In genomic region chr17:18981642-18982424, GRCh38 we compare ENCODE assay signal across 9 cellular contexts. TPM values are rescaled to one million over a fixed set of nuclear protein-coding genes. Genes with fewer than 3 reads are reported as not detected.
DNase-seq lines count a peak whose midpoint lies in the region; TF ChIP-seq lines count a peak whose summit lies in the region.
"Had no signal": no experiment of that assay in that cellular context is flagged by ENCODE, and none has a peak within 500 bp of the region (broad histone marks: within the 10 kb centered on the region; RNA-seq: fewer than 3 reads in every experiment).

No MANE protein-coding gene starts in this region.

- H3K79me1 ChIP-seq in mesenchymal stem cell (replicated peaks; ENCODE audit: low read length, poor library complexity, severe bottlenecking): peaks cover 21% of the 10 kb centered on the region

- POLR2A ChIA-PET in HEK293T (lab: Yijun Ruan, JAX): interaction anchor here (2.0 kb wide), 1 partner anchor 12 kb away, joined by 7 read pairs; no protein-coding TSS in a partner anchor

- no peak overlapping the region for H2BK15ac ChIP-seq in mesenchymal stem cell (ENCODE audit: low read depth, poor library complexity, severe bottlenecking)

- H3K36me3 ChIP-seq in mesenchymal stem cell (ENCODE audit: control insufficient read depth in 1 of 2, insufficient read depth in 2 of 2, low read depth in 1 of 2, low read length in 2 of 2) (peaks cover 14 to 63% of the 10 kb centered on the region in 2 experiments), tibial artery (peaks cover 15 to 60% (median 15%) of the 10 kb centered on the region in 3 donors)

- H3K4me2 ChIP-seq in mesenchymal stem cell (ENCODE audit: low read length, poor library complexity, severe bottlenecking): no peak overlapping the region

- no peak overlapping the region for H2BK120ac ChIP-seq in mesenchymal stem cell (ENCODE audit: low read depth, low read length)

- peak overlapping the region in 1 of 2 experiments; percentile 15 for H2BK12ac ChIP-seq in mesenchymal stem cell (ENCODE audit: low read length in 2 of 2)

- CTCF ChIA-PET in HEK293T (lab: Yijun Ruan, JAX): interaction anchor here (3.3 kb wide), 1 partner anchor 21 kb away, joined by 13 read pairs; no protein-coding TSS in a partner anchor

- H4K91ac ChIP-seq in mesenchymal stem cell (ENCODE audit: low read length): peak overlapping the region; percentile 29

- peak overlapping the region; percentile 33 for H2AFZ ChIP-seq in mesenchymal stem cell (ENCODE audit: low read depth, low read length)

- TF ChIP-seq CTCF in tibial artery (IDR thresholded peaks at IDR 0.05): no peak

- H3K9me3 ChIP-seq in mesenchymal stem cell (ENCODE audit: control insufficient read depth, low read length) (no peaks in the 10 kb centered on the region), tibial artery (no peaks in the 10 kb centered on the region)

- peak overlapping the region; percentile 9 for H4K8ac ChIP-seq in mesenchymal stem cell (ENCODE audit: low read length)

- WGBS in mesenchymal stem cell: 60% methylated on average over 30 of the region's 30 CpGs

- H3K23ac ChIP-seq in mesenchymal stem cell (ENCODE audit: low read length in 2 of 2): peak overlapping the region in 1 of 2 experiments; percentile 14

- H3K9ac ChIP-seq in mesenchymal stem cell (ENCODE audit: low read length): peak overlapping the region; percentile 78

- H3K4ac ChIP-seq in mesenchymal stem cell (ENCODE audit: low read depth in 1 of 2, low read length in 2 of 2): peak overlapping the region; percentile 21 to 50

- peak overlapping the region; percentile 53 for H2BK5ac ChIP-seq in mesenchymal stem cell (ENCODE audit: low read depth, low read length, poor library complexity, severe bottlenecking)

- DNase-seq in AG08395 (ENCODE audit: low spot score) (peak; percentile 90), HEK293T (ENCODE audit: extremely low spot score) (peak; percentile 56), amniotic epithelial cell (ENCODE audit: low read depth) (peak; percentile 46), mesenchymal stem cell (peak; percentile 77), SHP77 treated with DMSO at 0.1 percent for 48 hours (lab: John Stamatoyannopoulos, UW) (no peak), tibial artery (no peak), hippocampal formation (lab: John Stamatoyannopoulos, UW) (no peak), cerebellum (ENCODE audit: low spot score) (no peak)

- H3K14ac ChIP-seq in mesenchymal stem cell (ENCODE audit: low read length in 2 of 2): peak overlapping the region in 1 of 2 experiments; percentile 71

- H3K4me1 ChIP-seq in mesenchymal stem cell (ENCODE audit: control insufficient read depth, insufficient read depth, low read depth, low read length) (peaks cover 48% of the 10 kb centered on the region), tibial artery (no peaks in the 10 kb centered on the region)

- H3K27me3 ChIP-seq in mesenchymal stem cell (ENCODE audit: control insufficient read depth in 1 of 2, insufficient read depth in 1 of 2, low read length in 2 of 2) (no peaks in the 10 kb centered on the region), tibial artery (no peaks in the 10 kb centered on the region)

- intact Hi-C loops in tibial artery (cut with DNase I; ENCODE audit: low total_unique reads): no loop called here

- peak overlapping the region; percentile 94 for H2AK5ac ChIP-seq in mesenchymal stem cell (ENCODE audit: low read length, severe bottlenecking)

- peak overlapping the region; percentile 72 for H3K27ac ChIP-seq in mesenchymal stem cell (ENCODE audit: low read length, poor library complexity, severe bottlenecking)
- H3K27ac ChIP-seq in tibial artery: no peak overlapping the region
- H3K27ac ChIP-seq: HL-60 had no signal

- no peak overlapping the region for H3K4me3 ChIP-seq in mesenchymal stem cell (ENCODE audit: insufficient read depth in 1 of 2, low read depth in 1 of 2, low read length in 2 of 2)
- no peak overlapping the region for H3K4me3 ChIP-seq in tibial artery

- H3K18ac ChIP-seq in mesenchymal stem cell (ENCODE audit: low read depth in 1 of 2, low read length in 2 of 2): peak overlapping the region in 1 of 2 experiments; percentile 58

TF ChIP-seq in HEK293T, 16 proteins besides CTCF, POLR2A, EP300 and RAD21:
- TF ChIP-seq BHLHE40 (IDR thresholded peaks at IDR 0.05; ENCODE audit: borderline replicate concordance): no peak
- no peak for TF ChIP-seq ARNT (IDR thresholded peaks at IDR 0.05)
- TF ChIP-seq FOXM1 (IDR thresholded peaks at IDR 0.05; ENCODE audit: borderline replicate concordance): no peak
- TF ChIP-seq CTBP1 (IDR thresholded peaks at IDR 0.05; ENCODE audit: borderline replicate concordance): no peak
- no peak for TF ChIP-seq FOXK2 (IDR thresholded peaks at IDR 0.05)
- no peak for TF ChIP-seq LEF1 (IDR thresholded peaks at IDR 0.05; ENCODE audit: borderline replicate concordance)
- no peak for TF ChIP-seq HDGF (IDR thresholded peaks at IDR 0.05; ENCODE audit: borderline replicate concordance)
- no peak for TF ChIP-seq SP1 (IDR thresholded peaks at IDR 0.05)

RNA-seq across cellular contexts. Expression of gene FAM83G, which starts 22.7 kb away (rescaled TPM):
- polyA plus RNA-seq in mesenchymal stem cell (2013, experiment 1 of 2): 2.9 TPM
- polyA plus RNA-seq in mesenchymal stem cell (2013, experiment 2 of 2): 2.8 TPM
- total RNA-seq in cerebellum: 2.5 TPM

RNA-seq across cellular contexts. Expression of gene SLC5A10, which starts 29.9 kb away (rescaled TPM):
- polyA plus RNA-seq in mesenchymal stem cell (2013, experiment 1 of 2): 0.03 TPM
- not detected for polyA plus RNA-seq in mesenchymal stem cell (2013, experiment 2 of 2)
- 0.09 TPM for total RNA-seq in cerebellum

Comparison
In these comparisons a context has a peak if more than half of its experiments do, and no peak if none do; other contexts are left out.
1. DNase-seq: peak in AG08395 (single experiment), HEK293T (single experiment), amniotic epithelial cell (single experiment) and mesenchymal stem cell (single experiment); none in SHP77 treated with DMSO at 0.1 percent for 48 hours (single experiment), tibial artery (0 of 2), hippocampal formation (0 of 2) and cerebellum (single experiment).